ENCODE assay signal across 17 cellular contexts in genomic region chr10:12235796-12236195, GRCh38. TPM values are rescaled to one million over a fixed set of nuclear protein-coding genes. Genes with fewer than 3 reads are reported as not detected.
DNase-seq lines count a peak whose midpoint lies in the region; ATAC-seq and TF ChIP-seq lines count a peak whose summit lies in the region.
"Had no signal": no experiment of that assay in that cellular context is flagged by ENCODE, and none has a peak within 500 bp of the region (broad histone marks: within the 10 kb centered on the region; RNA-seq: fewer than 3 reads in every experiment).

No MANE protein-coding gene starts in this region.

- intact Hi-C loops in activated naive CD4-positive, alpha-beta T cell treated with anti-CD3 and anti-CD28 coated beads for 36 hours (cut with micrococcal nuclease), result no loop called here
- intact Hi-C loops in aorta (cut with DNase I), result no loop called here

- H3K4me1 ChIP-seq in gastroesophageal sphincter (peaks cover 0 to 46% (median 4%) of the 10 kb centered on the region in 3 donors), aorta (ENCODE audit: control insufficient read depth in 1 of 2, insufficient read depth in 2 of 2, low read length in 2 of 2) (peaks cover 0 to 2% of the 10 kb centered on the region in 2 donors)
- H3K4me1 ChIP-seq: parathyroid adenoma had no signal

- H3K4me1 Mint-ChIP-seq in activated naive CD4-positive, alpha-beta T cell treated with anti-CD3 and anti-CD28 coated beads for 36 hours (ENCODE audit: low read depth), result peaks cover 8% of the 10 kb centered on the region

- no peak for TF ChIP-seq EP300 in gastroesophageal sphincter (IDR thresholded peaks at IDR 0.05)

- CTCF ChIA-PET in activated naive CD4-positive, alpha-beta T cell treated with anti-CD3 and anti-CD28 coated beads for 36 hours (lab: Charles Lee), result no interaction called here

- no peak overlapping the region for H3K4me3 Mint-ChIP-seq in activated naive CD4-positive, alpha-beta T cell treated with anti-CD3 and anti-CD28 coated beads for 36 hours
- H3K4me3 Mint-ChIP-seq: activated B cell treated with CpG ODN at 0.5 μM for 24 hours had no signal

- ATAC-seq in gastroesophageal sphincter, result peak; percentile 67
- peak; percentile 64 for ATAC-seq in aorta (ENCODE audit: low FRiP score)

- no peaks in the 10 kb centered on the region for H3K27me3 Mint-ChIP-seq in activated naive CD4-positive, alpha-beta T cell treated with anti-CD3 and anti-CD28 coated beads for 36 hours (ENCODE audit: low read depth)
- H3K27me3 Mint-ChIP-seq: activated B cell treated with CpG ODN at 0.5 μM for 24 hours had no signal

- peaks cover 36% of the 10 kb centered on the region for H3K36me3 Mint-ChIP-seq in activated naive CD4-positive, alpha-beta T cell treated with anti-CD3 and anti-CD28 coated beads for 36 hours (ENCODE audit: low read depth)

- no peaks in the 10 kb centered on the region for H3K27me3 ChIP-seq in gastroesophageal sphincter
- H3K27me3 ChIP-seq in aorta (ENCODE audit: control insufficient read depth in 1 of 2, insufficient read depth in 2 of 2, low read length in 1 of 2), result no peaks in the 10 kb centered on the region
- H3K27me3 ChIP-seq: tibial nerve had no signal

- H3K36me3 ChIP-seq in gastroesophageal sphincter, result peaks cover 0 to 66% of the 10 kb centered on the region in 2 donors
- H3K36me3 ChIP-seq in aorta (ENCODE audit: control insufficient read depth in 1 of 2, insufficient read depth in 2 of 2, low read length in 1 of 2), result no peaks in the 10 kb centered on the region

- H3K27ac ChIP-seq in gastroesophageal sphincter, result peak overlapping the region; percentile 32 to 75 (median 65)
- peak overlapping the region; percentile 79 to 82 for H3K27ac ChIP-seq in aorta (ENCODE audit: low read depth in 1 of 2, low read length in 2 of 2)
- H3K27ac ChIP-seq: KMS-11, parathyroid adenoma had no signal

- DNase-seq in activated naive CD4-positive, alpha-beta T cell treated with anti-CD3 and anti-CD28 coated beads for 36 hours, result no peak
- DNase-seq in activated naive CD4-positive, alpha-beta T cell treated with Interleukin-2 at 50 U/mL for 16 hours, result no peak
- DNase-seq in midbrain (lab: John Stamatoyannopoulos, UW) (peak; percentile 3), aorta (no peak), HK-2 (ENCODE audit: unreplicated experiment) (no peak), NCI-H69 (lab: John Stamatoyannopoulos, UW) (no peak), putamen (ENCODE audit: low spot score) (no peak)
- DNase-seq: activated B cell treated with CpG ODN at 0.5 μM for 24 hours; activated effector memory CD4-positive, alpha-beta T cell treated with Interleukin-2 at 50 U/mL for 16 hours; amygdala; cortex of kidney; hippocampal formation; NCI-H524 had no signal

- WGBS in gastroesophageal sphincter (ENCODE audit: low coverage in 1 of 2), 2 donors, result 16 to 20% methylated on average over 3 to 4 of the region's 4 CpGs
- 5 to 8% methylated on average over 4 of the region's 4 CpGs for WGBS in aorta, 2 donors

- peak overlapping the region; percentile 13 for H3K27ac Mint-ChIP-seq in activated naive CD4-positive, alpha-beta T cell treated with anti-CD3 and anti-CD28 coated beads for 36 hours
- H3K27ac Mint-ChIP-seq: activated B cell treated with CpG ODN at 0.5 μM for 24 hours had no signal

- H3K9me3 ChIP-seq in gastroesophageal sphincter (no peaks in the 10 kb centered on the region), aorta (ENCODE audit: control insufficient read depth, low read length) (no peaks in the 10 kb centered on the region)
- H3K9me3 ChIP-seq: tibial nerve had no signal

- no peak for TF ChIP-seq POLR2A in gastroesophageal sphincter (IDR thresholded peaks at IDR 0.05)

- no peak overlapping the region for H3K4me3 ChIP-seq in gastroesophageal sphincter
- no peak overlapping the region for H3K4me3 ChIP-seq in aorta (ENCODE audit: low read length in 2 of 2)
- H3K4me3 ChIP-seq: tibial nerve had no signal

- no peaks in the 10 kb centered on the region for H3K9me3 Mint-ChIP-seq in activated naive CD4-positive, alpha-beta T cell treated with anti-CD3 and anti-CD28 coated beads for 36 hours
- H3K9me3 Mint-ChIP-seq: activated B cell treated with CpG ODN at 0.5 μM for 24 hours had no signal

- TF ChIP-seq CTCF in gastroesophageal sphincter (IDR thresholded peaks at IDR 0.05), result no peak

RNA-seq across cellular contexts. Expression of gene CDC123, which starts 39.8 kb away (rescaled TPM):
- total RNA-seq in activated naive CD4-positive, alpha-beta T cell treated with anti-CD3 and anti-CD28 coated beads for 36 hours, result 100 to 1,000 TPM; 108 to 117 TPM
- 10 to 100 TPM; 53.5 to 83.7 (median 68.0) TPM for total RNA-seq in gastroesophageal sphincter
- 10 to 100 TPM; 39.8 to 53.9 TPM for total RNA-seq in aorta
- 10 to 100 TPM; 36.7 to 66.7 TPM for polyA plus RNA-seq in aorta

RNA-seq across cellular contexts. Expression of gene NUDT5, which starts 40.1 kb away (rescaled TPM):
- total RNA-seq in activated naive CD4-positive, alpha-beta T cell treated with anti-CD3 and anti-CD28 coated beads for 36 hours, result 100 to 1,000 TPM in 1 of 2 experiments, 10 to 100 TPM in 1; 97.1 to 100 TPM
- total RNA-seq in gastroesophageal sphincter (10 to 100 TPM; 23.0 to 31.2 (median 27.3) TPM), aorta (10 to 100 TPM; 25.9 to 39.7 TPM)
- polyA plus RNA-seq in aorta, result 10 to 100 TPM; 21.3 to 37.8 TPM
